ENCODE assay signal across 1 cellular context in genomic region chr5:180670157-180670556, GRCh38.
TF ChIP-seq lines count a peak whose summit lies in the region.

No MANE protein-coding gene starts in this region.

TF ChIP-seq in K562, 482 proteins besides CTCF, POLR2A, EP300 and RAD21 (continued from another document and continues in another):
- TF ChIP-seq UBTF (IDR thresholded peaks at IDR 0.05; ENCODE audit: borderline replicate concordance in 1 of 2, low read depth in 2 of 2, low read length in 2 of 2) (no peak), ZNF174 (CRISPR knock-in tag; IDR thresholded peaks at IDR 0.05) (no peak), ZBTB33 (CRISPR knock-in tag; IDR thresholded peaks at IDR 0.05) (no peak), ZNF41 (CRISPR knock-in tag; conservative IDR thresholded peaks at IDR 0.05) (no peak), PHF21A (IDR thresholded peaks at IDR 0.05; ENCODE audit: borderline replicate concordance, low read depth) (no peak), FOSL1 (tag; conservative IDR thresholded peaks at IDR 0.05) (no peak), XRCC4 (IDR thresholded peaks at IDR 0.05; ENCODE audit: extremely low read depth, insufficient read depth, insufficient read length) (no peak), MLLT1 (IDR thresholded peaks at IDR 0.05) (peak; percentile 44 to 63; a peak in 2 of 4 replicates), LARP7 (IDR thresholded peaks at IDR 0.05) (peak; percentile 75; the same call in 1 of the 2 replicates), GMEB1 (CRISPR knock-in tag; IDR thresholded peaks at IDR 0.05) (no peak), GATAD2A (IDR thresholded peaks at IDR 0.05) (0 out of 2 replicates have a peak, but pooled peaks have one; percentile 13), BDP1 (IDR thresholded peaks at IDR 0.05; ENCODE audit: insufficient read depth, insufficient read length) (no peak), HBP1 (CRISPR knock-in tag; IDR thresholded peaks at IDR 0.05) (no peak; the same call in 1 of the 2 replicates), ZBTB26 (CRISPR knock-in tag; IDR thresholded peaks at IDR 0.05) (peak; percentile 81), ZFP36 (IDR thresholded peaks at IDR 0.05; ENCODE audit: low read depth, low read length, partially characterized antibody) (no peak), ETV6 (IDR thresholded peaks at IDR 0.05; ENCODE audit: borderline replicate concordance in 1 of 2, low read depth in 2 of 2, low read length in 1 of 2) (no peak), ETV6 (CRISPR knock-in tag; IDR thresholded peaks at IDR 0.05; ENCODE audit: borderline replicate concordance) (no peak), REST (CRISPR knock-in tag; IDR thresholded peaks at IDR 0.05; ENCODE audit: low read depth) (no peak), ZNF253 (CRISPR knock-in tag; conservative IDR thresholded peaks at IDR 0.05) (no peak), NUFIP1 (IDR thresholded peaks at IDR 0.05; ENCODE audit: partially characterized antibody) (no peak), ZNF197 (CRISPR knock-in tag; IDR thresholded peaks at IDR 0.05; ENCODE audit: low read depth) (no peak), RCOR1 (IDR thresholded peaks at IDR 0.05; ENCODE audit: borderline replicate concordance in 1 of 2, low read depth in 2 of 2, low read length in 2 of 2) (no peak), THRAP3 (IDR thresholded peaks at IDR 0.05; ENCODE audit: borderline replicate concordance) (peak; percentile 74; the same call in 1 of the 2 replicates), ZNF384 (IDR thresholded peaks at IDR 0.05; ENCODE audit: low read depth, low read length) (no peak), ZNF143 (CRISPR knock-in tag; IDR thresholded peaks at IDR 0.05) (no peak), RERE (CRISPR knock-in tag; IDR thresholded peaks at IDR 0.05; ENCODE audit: borderline replicate concordance) (no peak), PCBP2 (IDR thresholded peaks at IDR 0.05; ENCODE audit: low read depth, low read length, poor library complexity, severe bottlenecking) (no peak), MAFF (IDR thresholded peaks at IDR 0.05; ENCODE audit: low read length) (no peak), PBX2 (CRISPR knock-in tag; IDR thresholded peaks at IDR 0.05; ENCODE audit: low read depth) (no peak), PBX2 (tag; conservative IDR thresholded peaks at IDR 0.05; ENCODE audit: low read depth) (no peak), PML (IDR thresholded peaks at IDR 0.05; ENCODE audit: low read length) (no peak), RUNX1 (IDR thresholded peaks at IDR 0.05; ENCODE audit: low read depth) (no peak), CHCHD3 (CRISPR knock-in tag; IDR thresholded peaks at IDR 0.05) (no peak)
